Comparison of ENCODE assay signal across 8 cellular contexts in genomic region chr10:77622822-77623410, GRCh38. TPM values are rescaled to one million over a fixed set of nuclear protein-coding genes. Genes with fewer than 3 reads are reported as not detected.
DNase-seq lines count a peak whose midpoint lies in the region; ATAC-seq, FAIRE-seq and TF ChIP-seq lines count a peak whose summit lies in the region.
"Had no signal": no experiment of that assay in that cellular context is flagged by ENCODE, and none has a peak within 500 bp of the region (broad histone marks: within the 10 kb centered on the region; RNA-seq: fewer than 3 reads in every experiment).

No MANE protein-coding gene starts in this region.

- in situ Hi-C loops in GM12878 (cut with MboI), result no loop called here

- H3K4me1 Mint-ChIP-seq in endodermal cell, result no peaks in the 10 kb centered on the region

- RAD21 ChIA-PET in GM12878 (lab: Charles Lee; ENCODE audit: unreplicated experiment), result interaction anchor here (0.9 to 1.9 kb wide), 9 partner anchors 8 to 102 kb away, joined by 3 to 7 read pairs (median 4); no protein-coding TSS in a partner anchor

- H3K4me1 ChIP-seq in GM12878 (ENCODE audit: control insufficient read depth, insufficient read depth, low read length) (0 out of 2 replicates have a peak, but pooled peaks cover 5% of the 10 kb centered on the region), endodermal cell (ENCODE audit: control insufficient read depth, insufficient read depth, low read length) (no peaks in the 10 kb centered on the region)

- H3K4me3 ChIP-seq in GM12878 (no peak overlapping the region), endodermal cell (ENCODE audit: low read length) (no peak overlapping the region)

- intact Hi-C loops in GM12878 (cut with micrococcal nuclease; ENCODE audit: unreplicated experiment) (no loop called here), posterior cingulate gyrus (cut with DNase I) (no loop called here)

- 1% methylated on average over 5 of the region's 5 CpGs for WGBS in GM12878 (ENCODE audit: insufficient coverage, insufficient replicate concordance, low lambda C conversion rate, missing lambda C conversion rate)
- 91 to 94% methylated on average over 5 of the region's 5 CpGs for WGBS in endodermal cell (ENCODE audit: insufficient coverage in 1 of 2, insufficient read length in 1 of 2), 2 experiments

- no peak overlapping the region for H2AFZ ChIP-seq in GM12878 (ENCODE audit: control insufficient read depth, low read depth, low read length)

- peak; percentile 83 for ATAC-seq in GM21515 (IDR thresholded peaks at IDR 0.05; ENCODE audit: unreplicated experiment)
- ATAC-seq in HG03442 (IDR thresholded peaks at IDR 0.05; ENCODE audit: unreplicated experiment), result peak; percentile 47
- ATAC-seq in GM12878, result peak; percentile 83

- no peak for FAIRE-seq in GM12878 (lab: Jason Lieb, UNC)

- CTCF ChIA-PET in GM12878 (lab: Yijun Ruan, JAX), result interaction anchor here (1.0 to 3.9 kb wide), 4 partner anchors 9 to 195 kb away, joined by 3 to 20 read pairs (median 12); no protein-coding TSS in a partner anchor

- peaks cover 2% of the 10 kb centered on the region for H3K27me3 Mint-ChIP-seq in endodermal cell (ENCODE audit: insufficient read depth)

- no peak for DNase-seq in GM12878 (ENCODE audit: low read depth, low spot score)
- DNase-seq in posterior cingulate gyrus, result no peak
- no peak for DNase-seq in endodermal cell
- DNase-seq in middle frontal gyrus (ENCODE audit: extremely low spot score, low spot score), result no peak
- DNase-seq: activated effector memory CD4-positive, alpha-beta T cell treated with anti-CD3 and anti-CD28 coated beads, Interleukin-2, amount 50 U/mL, for 16 hours had no signal

- no peaks in the 10 kb centered on the region for H4K20me1 ChIP-seq in GM12878 (ENCODE audit: control insufficient read depth, insufficient read depth)

- H3K4me3 Mint-ChIP-seq in endodermal cell, result no peak overlapping the region

- TF ChIP-seq CTCF in GM12878 (IDR thresholded peaks at IDR 0.05 in 2 of 3, conservative IDR thresholded peaks at IDR 0.05 in 1 of 3; ENCODE audit: control insufficient read depth in 2 of 3, extremely low read depth in 1 of 3, insufficient read depth in 1 of 3, low read depth in 3 of 3, low read length in 3 of 3), result no peak
- no peak for TF ChIP-seq CTCF in endodermal cell (conservative IDR thresholded peaks at IDR 0.05)

- no peak for TF ChIP-seq RAD21 in GM12878 (IDR thresholded peaks at IDR 0.05; ENCODE audit: insufficient read depth, low read depth, low read length)

- H3K9ac ChIP-seq in GM12878 (ENCODE audit: control insufficient read depth, insufficient read depth, low read length) (no peak overlapping the region), endodermal cell (ENCODE audit: extremely low read depth, low read length, poor library complexity, severe bottlenecking) (no peak overlapping the region)

- no TSS peak for BruUV-seq in GM12878 (replicated peaks; lab: Mats Ljungman, UMichigan)

- H3K79me2 ChIP-seq in GM12878 (ENCODE audit: control insufficient read depth, insufficient read depth, low read length), result no peaks in the 10 kb centered on the region

- no peaks in the 10 kb centered on the region for H3K9me3 Mint-ChIP-seq in endodermal cell

- SMC1A ChIA-PET in GM12878 (lab: Charles Lee; ENCODE audit: uncharacterized antibody, unreplicated experiment), result interaction anchor here (0.7 to 4.0 kb wide), 15 partner anchors 9 to 228 kb away, joined by 3 to 31 read pairs (median 3); no protein-coding TSS in a partner anchor

- POLR2A ChIA-PET in GM12878 (lab: Charles Lee), result interaction anchor here (1.0 to 3.6 kb wide), 7 partner anchors 8 to 128 kb away, joined by 3 to 13 read pairs (median 3); no protein-coding TSS in a partner anchor

- H3K27me3 ChIP-seq in GM12878 (replicated peaks in 1 of 2; ENCODE audit: control insufficient read depth in 2 of 2, insufficient read depth in 2 of 2, low read length in 1 of 2) (no peaks in the 10 kb centered on the region), endodermal cell (ENCODE audit: control insufficient read depth, insufficient read depth, low read length, poor library complexity, severe bottlenecking) (peaks cover 7% of the 10 kb centered on the region)

- H3K36me3 ChIP-seq in GM12878 (ENCODE audit: control insufficient read depth in 2 of 2, insufficient read depth in 2 of 2, low read length in 1 of 2), result peaks cover 0 to 1% of the 10 kb centered on the region in 2 experiments; a peak in 2 of 4 replicates
- no peaks in the 10 kb centered on the region for H3K36me3 ChIP-seq in endodermal cell (ENCODE audit: control insufficient read depth, insufficient read depth, low read length)

- peak overlapping the region; percentile 21; the same call in 1 of the 2 replicates for H3K4me2 ChIP-seq in GM12878 (ENCODE audit: control insufficient read depth, insufficient read depth)

- TF ChIP-seq POLR2A in GM12878 (IDR thresholded peaks at IDR 0.05; ENCODE audit: low read depth, low read length), result no peak

- H3K9me3 ChIP-seq in GM12878 (replicated peaks; ENCODE audit: control insufficient read depth, insufficient read depth, low read length) (no peaks in the 10 kb centered on the region), endodermal cell (ENCODE audit: control insufficient read depth, low read length) (no peaks in the 10 kb centered on the region)

- no peak overlapping the region for H3K27ac Mint-ChIP-seq in endodermal cell

- H3K27ac ChIP-seq in GM12878 (ENCODE audit: control insufficient read depth, insufficient read depth), result no peak overlapping the region
- H3K27ac ChIP-seq in temporal lobe (ENCODE audit: low read depth, low read length), result peak overlapping the region; percentile 12
- no peak overlapping the region for H3K27ac ChIP-seq in endodermal cell (ENCODE audit: low read depth, low read length)

- H3K36me3 Mint-ChIP-seq in endodermal cell (ENCODE audit: low read depth), result no peaks in the 10 kb centered on the region

- TF ChIP-seq EP300 in GM12878 (IDR thresholded peaks at IDR 0.05; ENCODE audit: borderline replicate concordance in 1 of 2, control insufficient read depth in 1 of 2, low read depth in 2 of 2, low read length in 2 of 2), result no peak

TF ChIP-seq in GM12878, 131 proteins besides CTCF, POLR2A, EP300 and RAD21 (continues in another document):
- no peak for TF ChIP-seq CBFB (IDR thresholded peaks at IDR 0.05; ENCODE audit: low read depth)
- TF ChIP-seq CBX3 (IDR thresholded peaks at IDR 0.05; ENCODE audit: borderline replicate concordance, low read depth), result no peak
- 0 out of 2 replicates have a peak, but pooled peaks have one; percentile 6 for TF ChIP-seq NR2C1 (IDR thresholded peaks at IDR 0.05)
- TF ChIP-seq SIN3A (IDR thresholded peaks at IDR 0.05; ENCODE audit: low read depth, low read length), result no peak
- TF ChIP-seq RUNX3 (IDR thresholded peaks at IDR 0.05; ENCODE audit: low read length), result no peak
- TF ChIP-seq RB1 (IDR thresholded peaks at IDR 0.05; ENCODE audit: borderline replicate concordance), result no peak
- TF ChIP-seq BHLHE40 (IDR thresholded peaks at IDR 0.05; ENCODE audit: borderline replicate concordance in 1 of 2, low read depth in 2 of 2, low read length in 1 of 2), result no peak
- TF ChIP-seq TAF1 (IDR thresholded peaks at IDR 0.05; ENCODE audit: borderline replicate concordance, low read depth, low read length), result no peak
- 0 out of 2 replicates have a peak, but pooled peaks have one; percentile 10 for TF ChIP-seq MEF2A (IDR thresholded peaks at IDR 0.05; ENCODE audit: insufficient read depth, low read depth, low read length)
- no peak for TF ChIP-seq TBL1XR1 (IDR thresholded peaks at IDR 0.05; ENCODE audit: low read depth, low read length)

RNA-seq across cellular contexts. Expression of gene KCNMA1, which starts 14.7 kb away (rescaled TPM):
- total RNA-seq in GM12878 (2013; cell fraction: nucleolus; rRNA removed), result 131 and 133 TPM in 2 replicates
- total RNA-seq in GM12878 (2014; rRNA removed) (17.9 and 19.1 TPM in 2 replicates), GM12878 (2014; rRNA removed; fragmentation: Illumina TruSeq; extraction: Trizol) (20.0 and 22.4 TPM in 2 replicates), GM12878 (2021) (35.6 and 37.0 TPM in 2 replicates), temporal lobe (49.2 TPM), endodermal cell (1 to 10 TPM in 1 of 2 donors, under 1 TPM in 1; 0.55 to 1.3 TPM)
- 2.5 TPM for polyA plus RNA-seq in GM12878 (2011; ENCODE audit: low read depth)
- polyA plus RNA-seq in GM12878 (2011; rRNA removed) (7.4 and 10.6 TPM in 2 replicates), GM12878 (2014; fragmentation: Illumina TruSeq; extraction: Trizol) (22.5 and 28.1 TPM in 2 replicates), GM12878 (2014; fragmentation: Nextera tagmentation; extraction: Ambion mirVana) (10 to 100 TPM in 1 of 2 experiments, 1 to 10 TPM in 1; 8.5 to 14.0 TPM), GM12878 (2014; rRNA removed) (40.7 and 48.2 TPM in 2 replicates), GM12878 (2016; fragmentation: Nextera tagmentation; extraction: Ambion mirVana) (10 to 100 TPM; 72.5 to 77.0 TPM)
- 9.8 and 10.7 TPM in 2 replicates for polyA plus RNA-seq in GM12878 (2011; cell fraction: cytosol; rRNA removed)
- 25.2 and 26.9 TPM in 2 replicates for polyA plus RNA-seq in GM12878 (2011; cell fraction: nucleus; rRNA removed)
- polyA plus RNA-seq in GM12878 (2012), result 2.5 and 2.8 TPM in 2 replicates
- polyA minus RNA-seq in GM12878 (2011; rRNA and poly(A)+ RNA removed), result 39.1 and 39.8 TPM in 2 replicates
- 2.8 and 4.3 TPM in 2 replicates for polyA minus RNA-seq in GM12878 (2011; cell fraction: cytosol; rRNA and poly(A)+ RNA removed)
- 48.6 and 74.1 TPM in 2 replicates for polyA minus RNA-seq in GM12878 (2011; cell fraction: nucleus; rRNA and poly(A)+ RNA removed)
- polyA plus RNA-seq in endodermal cell (2013, experiment 1 of 2), result 2.7 TPM
- 1.7 TPM for polyA plus RNA-seq in endodermal cell (2013, experiment 2 of 2)

Comparison
In these comparisons a context has a peak if more than half of its experiments do, and no peak if none do; other contexts are left out.
1. RNA of gene KCNMA1, which starts 14.7 kb away (total RNA-seq): 49.2 TPM in temporal lobe (single experiment) and 17.9 to 133 TPM in GM12878; 0.55 to 1.3 TPM in endodermal cell; every median in the first group is over 4 times any median in the second.
2. Peak in every context shown above with its lines, with median percentiles within 50 percentile points of each other: ATAC-seq.